In genomic region chr3:27281671-27282150, GRCh38 we compare ENCODE assay signal across 1 cellular context.
TF ChIP-seq lines count a peak whose summit lies in the region.

No MANE protein-coding gene starts in this region.

TF ChIP-seq in HepG2, 621 proteins besides CTCF, POLR2A, EP300 and RAD21 (continued from another document and continues in another):
- TF ChIP-seq IRF1 (CRISPR knock-in tag; IDR thresholded peaks at IDR 0.05; ENCODE audit: low read depth) (no peak), RFXAP (CRISPR knock-in tag; IDR thresholded peaks at IDR 0.05; ENCODE audit: borderline replicate concordance) (no peak), ZNF557 (CRISPR knock-in tag; IDR thresholded peaks at IDR 0.05) (no peak), ZFP62 (CRISPR knock-in tag; IDR thresholded peaks at IDR 0.05) (no peak), SPEN (CRISPR knock-in tag; IDR thresholded peaks at IDR 0.05; ENCODE audit: low read depth) (no peak), ZBTB49 (CRISPR knock-in tag; IDR thresholded peaks at IDR 0.05; ENCODE audit: borderline replicate concordance) (no peak), JDP2 (CRISPR knock-in tag; IDR thresholded peaks at IDR 0.05; ENCODE audit: borderline replicate concordance) (no peak), RXRB (CRISPR knock-in tag; IDR thresholded peaks at IDR 0.05; ENCODE audit: borderline replicate concordance) (peak; percentile 75; the same call in 1 of the 2 replicates), ZFP36 (IDR thresholded peaks at IDR 0.05; ENCODE audit: borderline replicate concordance, low read depth, low read length, partially characterized antibody) (no peak), ZNF44 (CRISPR knock-in tag; IDR thresholded peaks at IDR 0.05) (no peak), ASH2L (IDR thresholded peaks at IDR 0.05; ENCODE audit: insufficient read length, low read depth, low read length) (peak; percentile 42), ZNF263 (CRISPR knock-in tag; IDR thresholded peaks at IDR 0.05) (peak; percentile 57; the same call in 1 of the 2 replicates), ZNF652 (CRISPR knock-in tag; IDR thresholded peaks at IDR 0.05; ENCODE audit: borderline replicate concordance, low read depth) (no peak), KAT8 (CRISPR knock-in tag; IDR thresholded peaks at IDR 0.05) (peak; percentile 68), GATAD2A (CRISPR knock-in tag; IDR thresholded peaks at IDR 0.05) (peak; percentile 92), FOXA3 (CRISPR knock-in tag; IDR thresholded peaks at IDR 0.05) (peak; percentile 98), TBX3 (IDR thresholded peaks at IDR 0.05; ENCODE audit: borderline replicate concordance) (peak; percentile 91), CHD2 (IDR thresholded peaks at IDR 0.05; ENCODE audit: low read depth, low read length) (no peak), TFDP1 (CRISPR knock-in tag; IDR thresholded peaks at IDR 0.05; ENCODE audit: borderline replicate concordance) (no peak; the same call in 1 of the 2 replicates), FOXK1 (CRISPR knock-in tag; IDR thresholded peaks at IDR 0.05; ENCODE audit: borderline replicate concordance, low read depth) (peak; percentile 61; the same call in 1 of the 2 replicates), SNAPC2 (CRISPR knock-in tag; IDR thresholded peaks at IDR 0.05) (no peak), MATR3 (CRISPR knock-in tag; IDR thresholded peaks at IDR 0.05) (no peak), ATF4 (CRISPR knock-in tag; IDR thresholded peaks at IDR 0.05) (peak in 1 of 2 experiments; percentile 27; a peak in 1 of 4 replicates), NFE2 (CRISPR knock-in tag; IDR thresholded peaks at IDR 0.05) (no peak), POLR2G (IDR thresholded peaks at IDR 0.05; ENCODE audit: low read depth, low read length) (no peak), SIX1 (CRISPR knock-in tag; IDR thresholded peaks at IDR 0.05; ENCODE audit: borderline replicate concordance) (peak; percentile 33; the same call in 1 of the 2 replicates), ZNF382 (CRISPR knock-in tag; IDR thresholded peaks at IDR 0.05; ENCODE audit: borderline replicate concordance) (no peak), ZBTB1 (CRISPR knock-in tag; IDR thresholded peaks at IDR 0.05; ENCODE audit: borderline replicate concordance) (no peak), HMG20B (CRISPR knock-in tag; conservative IDR thresholded peaks at IDR 0.05) (no peak), NCOA2 (CRISPR knock-in tag; IDR thresholded peaks at IDR 0.05) (peak; percentile 76; the same call in 1 of the 2 replicates), ZNF329 (CRISPR knock-in tag; IDR thresholded peaks at IDR 0.05; ENCODE audit: low read depth) (no peak), MAFF (IDR thresholded peaks at IDR 0.05; ENCODE audit: low read depth, low read length) (no peak), THAP11 (CRISPR knock-in tag; IDR thresholded peaks at IDR 0.05) (peak; percentile 70), ATF6 (CRISPR knock-in tag; conservative IDR thresholded peaks at IDR 0.05) (no peak), ZNF512B (CRISPR knock-in tag; IDR thresholded peaks at IDR 0.05; ENCODE audit: borderline replicate concordance) (no peak), ZNF609 (CRISPR knock-in tag; IDR thresholded peaks at IDR 0.05; ENCODE audit: borderline replicate concordance) (peak; percentile 86), MEIS1 (CRISPR knock-in tag; IDR thresholded peaks at IDR 0.05; ENCODE audit: borderline replicate concordance) (no peak), ZNF660 (CRISPR knock-in tag; IDR thresholded peaks at IDR 0.05; ENCODE audit: borderline replicate concordance, low read depth) (no peak), GLI4 (CRISPR knock-in tag; IDR thresholded peaks at IDR 0.05; ENCODE audit: borderline replicate concordance) (no peak), KDM4B (CRISPR knock-in tag; IDR thresholded peaks at IDR 0.05) (no peak), REST (IDR thresholded peaks at IDR 0.05; ENCODE audit: borderline replicate concordance in 1 of 2, low read depth in 1 of 2, low read length in 2 of 2) (no peak), CREB1 (IDR thresholded peaks at IDR 0.05) (peak; percentile 22; the same call in 1 of the 2 replicates), CREB1 (CRISPR knock-in tag; IDR thresholded peaks at IDR 0.05) (peak; percentile 54; the same call in 1 of the 2 replicates), SYNCRIP (IDR thresholded peaks at IDR 0.05; ENCODE audit: insufficient read depth, low read depth, low read length) (no peak), PPARG (CRISPR knock-in tag; conservative IDR thresholded peaks at IDR 0.05) (0 out of 2 replicates have a peak, but pooled peaks have one; percentile 16), SUZ12 (IDR thresholded peaks at IDR 0.05; ENCODE audit: low read depth, low read length) (no peak), ZNF775 (CRISPR knock-in tag; IDR thresholded peaks at IDR 0.05; ENCODE audit: borderline replicate concordance) (peak; percentile 94; the same call in 1 of the 2 replicates), FOXA1 (IDR thresholded peaks at IDR 0.05) (peak; percentile 99), FOXA1 (CRISPR knock-in tag; IDR thresholded peaks at IDR 0.05) (peak; percentile 77), ZNF605 (CRISPR knock-in tag; IDR thresholded peaks at IDR 0.05) (no peak)
